Comparison of ENCODE assay signal across 6 cellular contexts in genomic region chr2:240557101-240557751, GRCh38. TPM values are rescaled to one million over a fixed set of nuclear protein-coding genes. Genes with fewer than 3 reads are reported as not detected.
DNase-seq lines count a peak whose midpoint lies in the region; ATAC-seq and TF ChIP-seq lines count a peak whose summit lies in the region.

No MANE protein-coding gene starts in this region.

- DNase-seq in activated naive CD4-positive, alpha-beta T cell treated with anti-CD3 and anti-CD28 coated beads, Interleukin-2, amount 50 U/mL, for 16 hours = no peak
- peak in 1 of 2 donors; percentile 86 for DNase-seq in upper lobe of left lung
- no peak for DNase-seq in HuH-7 (ENCODE audit: low spot score)
- no peak for DNase-seq in NCI-H1694 treated with DMSO at 0.1 percent for 48 hours (lab: John Stamatoyannopoulos, UW)

- H3K9me3 ChIP-seq in iPS-18a (ENCODE audit: control insufficient read depth, low read depth, low read length) (no peaks in the 10 kb centered on the region), upper lobe of left lung (no peaks in the 10 kb centered on the region)

- H3K4me1 Mint-ChIP-seq in activated naive CD4-positive, alpha-beta T cell treated with anti-CD3 and anti-CD28 coated beads, Interleukin-2, amount 50 U/mL, for 24 hours = peaks cover 46% of the 10 kb centered on the region

- H3K4me1 ChIP-seq in iPS-18a (ENCODE audit: control insufficient read depth, low read depth, low read length) = peaks cover 8% of the 10 kb centered on the region
- peaks cover 36 to 54% (median 42%) of the 10 kb centered on the region in 4 donors for H3K4me1 ChIP-seq in upper lobe of left lung

- no peak overlapping the region for H3K9ac ChIP-seq in iPS-18a (ENCODE audit: low read length)

- no peak for TF ChIP-seq POLR2A in upper lobe of left lung (IDR thresholded peaks at IDR 0.05)

- no peak overlapping the region for H3K27ac Mint-ChIP-seq in activated naive CD4-positive, alpha-beta T cell treated with anti-CD3 and anti-CD28 coated beads, Interleukin-2, amount 50 U/mL, for 24 hours

- no peaks in the 10 kb centered on the region for H3K36me3 ChIP-seq in iPS-18a (ENCODE audit: control insufficient read depth, low read depth, low read length)
- H3K36me3 ChIP-seq in upper lobe of left lung = peaks cover 0 to 9% (median 2%) of the 10 kb centered on the region in 4 donors

- H3K4me3 ChIP-seq in iPS-18a (ENCODE audit: low read length) (peak overlapping the region; percentile 38), upper lobe of left lung (peak overlapping the region; percentile 8 to 54 (median 50))

- H3K27me3 ChIP-seq in iPS-18a (ENCODE audit: control insufficient read depth, insufficient read depth, low read length) = peaks cover 35% of the 10 kb centered on the region
- no peaks in the 10 kb centered on the region for H3K27me3 ChIP-seq in upper lobe of left lung

- peak overlapping the region; percentile 63 for H3K4me3 Mint-ChIP-seq in activated naive CD4-positive, alpha-beta T cell treated with anti-CD3 and anti-CD28 coated beads, Interleukin-2, amount 50 U/mL, for 24 hours

- H3K27me3 Mint-ChIP-seq in activated naive CD4-positive, alpha-beta T cell treated with anti-CD3 and anti-CD28 coated beads, Interleukin-2, amount 50 U/mL, for 24 hours = no peaks in the 10 kb centered on the region

- ATAC-seq in upper lobe of left lung (ENCODE audit: low FRiP score in 2 of 2) = no peak

- H3K36me3 Mint-ChIP-seq in activated naive CD4-positive, alpha-beta T cell treated with anti-CD3 and anti-CD28 coated beads, Interleukin-2, amount 50 U/mL, for 24 hours = peaks cover 10% of the 10 kb centered on the region

- no peak for TF ChIP-seq CTCF in upper lobe of left lung (IDR thresholded peaks at IDR 0.05)

- H3K27ac ChIP-seq in iPS-18a (ENCODE audit: low read length) = no peak overlapping the region
- H3K27ac ChIP-seq in upper lobe of left lung = peak overlapping the region in 1 of 4 donors; percentile 14

- WGBS in upper lobe of left lung, 2 donors = 44 to 59% methylated on average over 11 to 26 of the region's 51 CpGs

- H3K9me3 Mint-ChIP-seq in activated naive CD4-positive, alpha-beta T cell treated with anti-CD3 and anti-CD28 coated beads, Interleukin-2, amount 50 U/mL, for 24 hours = no peaks in the 10 kb centered on the region

- TF ChIP-seq EP300 in upper lobe of left lung (IDR thresholded peaks at IDR 0.05) = no peak

RNA-seq across cellular contexts. Expression of gene ANKMY1, which starts 0.6 kb away (rescaled TPM):
- total RNA-seq in upper lobe of left lung = 10 to 100 TPM; 23.7 to 97.4 (median 26.9) TPM

RNA-seq across cellular contexts. Expression of gene DUSP28, which starts 2.9 kb away (rescaled TPM):
- 10 to 100 TPM in 1 of 6 donors, 1 to 10 TPM in 5; 3.2 to 30.4 (median 5.7) TPM for total RNA-seq in upper lobe of left lung

RNA-seq across cellular contexts. Expression of gene RNPEPL1, which starts 11.1 kb away (rescaled TPM):
- total RNA-seq in upper lobe of left lung = 100 to 1,000 TPM in 5 of 6 donors, 10 to 100 TPM in 1; 71.0 to 264 (median 123) TPM

RNA-seq across cellular contexts. Expression of gene CAPN10, which starts 29.3 kb away (rescaled TPM):
- 100 to 1,000 TPM in 1 of 6 donors, 10 to 100 TPM in 5; 35.3 to 118 (median 38.9) TPM for total RNA-seq in upper lobe of left lung
